37 cellular contexts compared by ENCODE assay signal in the genomic region with DNA sequence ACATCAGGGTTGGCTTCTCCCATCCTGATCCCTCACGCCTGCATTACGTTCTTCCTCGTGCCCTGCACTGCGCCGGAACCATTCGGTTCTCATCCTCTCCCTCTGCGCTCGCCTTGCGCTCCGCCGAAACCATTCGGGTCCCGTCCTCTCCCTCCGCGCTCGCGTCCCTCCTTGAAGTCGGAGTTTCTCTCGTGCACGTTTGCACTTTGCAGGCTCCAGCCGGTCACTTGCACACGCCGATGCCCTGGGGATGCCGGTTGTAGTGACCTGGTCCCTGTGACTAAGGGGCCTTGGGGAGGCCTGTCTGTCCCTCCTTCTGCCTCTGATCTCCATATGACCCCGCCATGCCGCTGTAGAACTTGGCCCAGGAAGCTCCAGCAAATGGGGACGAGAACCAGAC.
"Had no signal": no experiment of that assay in that cellular context is flagged by ENCODE, and none has a peak within 500 bp of the region (broad histone marks: within the 10 kb centered on the region; RNA-seq: fewer than 3 reads in every experiment).

No MANE protein-coding gene starts in this region.

- H3K4me1 Mint-ChIP-seq: activated CD4-positive, alpha-beta T cell treated with anti-CD3 and anti-CD28 coated beads for 36 hours; activated CD4-positive, alpha-beta T cell treated with anti-CD3 and anti-CD28 coated beads, Interleukin-2, amount 10 ng/mL, durations not matched to agents 7 days and 5 days had no signal

- H3K27me3 Mint-ChIP-seq: activated CD4-positive, alpha-beta T cell treated with anti-CD3 and anti-CD28 coated beads, Interleukin-2, amount 10 ng/mL, durations not matched to agents 7 days and 5 days had no signal

- H3K9me3 Mint-ChIP-seq: activated CD4-positive, alpha-beta T cell treated with anti-CD3 and anti-CD28 coated beads, Interleukin-2, amount 10 ng/mL, durations not matched to agents 7 days and 5 days; activated naive CD4-positive, alpha-beta T cell treated with anti-CD3 and anti-CD28 coated beads for 36 hours; activated T-cell treated with anti-CD3 and anti-CD28 coated beads, Interleukin-2, amount 50 U/mL, for 24 hours; T-helper 2 cell treated with Interferon-gamma antibody and Interleukin-4, amounts not matched to agents 5 μg/mL and 100 μg/mL, for 36 hours had no signal

- H3K27ac ChIP-seq: adrenal gland, body of pancreas, breast epithelium, Peyer's patch, SJSA1 had no signal

- H3K4me2 ChIP-seq: SK-N-SH had no signal

- FAIRE-seq: astrocyte, TTC549 had no signal

- H3K27me3 ChIP-seq: adrenal gland, MG63, Peyer's patch had no signal

- DNase-seq: activated CD4-positive, alpha-beta T cell treated with anti-CD3 and anti-CD28 coated beads for 36 hours; activated CD4-positive, alpha-beta T cell treated with anti-CD3 and anti-CD28 coated beads, Interleukin-2, amount 10 ng/mL, durations not matched to agents 7 days and 5 days; activated CD4-positive, alpha-beta T cell treated with anti-CD3 and anti-CD28 coated beads, Interleukin-2, amount 50 U/mL, for 48 hours; activated CD8-positive, alpha-beta T cell treated with anti-CD3 and anti-CD28 coated beads, Interleukin-2, amount 10 ng/mL, durations not matched to agents 7 days and 5 days; activated gamma-delta T cell treated with Interleukin-2 at 50 U/mL for 16 hours; activated naive CD4-positive, alpha-beta T cell treated with anti-CD3 and anti-CD28 coated beads for 36 hours; activated T-cell treated with anti-CD3 and anti-CD28 coated beads, Interleukin-2, amount 50 U/mL, for 24 hours; adrenal gland; body of pancreas; caudate nucleus; cerebellar nuclear complex; Kasumi-1; MG63; MV-4-11; NCI-H1092; NCI-H1436 treated with DMSO at 0.1 percent for 48 hours; NCI-H1694 treated with DMSO at 0.1 percent for 48 hours; NCI-H2029; NCI-H2107; NCI-H2171; NCI-H510A; NCI-H526; NCI-H748 treated with DMSO at 0.1 percent for 48 hours; NK-92 treated with Interleukin-12 subunit alpha and Interleukin-12 subunit beta, amount 100 ng/mL, for 24 hours; PC-3; Peyer's patch; RPMI8226; SHP77 treated with DMSO at 0.1 percent for 48 hours; SK-N-SH had no signal

- H3K9ac ChIP-seq: SK-N-SH had no signal

- H3K27ac Mint-ChIP-seq: activated CD4-positive, alpha-beta T cell treated with anti-CD3 and anti-CD28 coated beads for 36 hours; activated CD4-positive, alpha-beta T cell treated with anti-CD3 and anti-CD28 coated beads, Interleukin-2, amount 10 ng/mL, durations not matched to agents 7 days and 5 days; activated CD8-positive, alpha-beta T cell treated with anti-CD3 and anti-CD28 coated beads, Interleukin-2, amount 10 ng/mL, durations not matched to agents 7 days and 5 days; activated naive CD4-positive, alpha-beta T cell treated with anti-CD3 and anti-CD28 coated beads for 36 hours; activated naive CD4-positive, alpha-beta T cell treated with anti-CD3 and anti-CD28 coated beads, Interleukin-2, amount 50 U/mL, for 72 hours; activated T-cell treated with anti-CD3 and anti-CD28 coated beads, Interleukin-2, amount 50 U/mL, for 24 hours; T-helper 1 cell treated with Interleukin-12 subunit alpha and Interleukin-12 subunit beta and Interleukin-4 antibody, amounts not matched to agents 30 μg/mL and 1 μg/mL, for 36 hours; T-helper 2 cell treated with Interferon-gamma antibody and Interleukin-4, amounts not matched to agents 5 μg/mL and 100 μg/mL, for 36 hours had no signal

- H3K9me3 ChIP-seq: adrenal gland, body of pancreas, MG63, Peyer's patch, SJSA1, SK-N-SH had no signal

- H3K4me3 ChIP-seq: adrenal gland, body of pancreas, breast epithelium, MG63, Peyer's patch, SJSA1 had no signal

- H3K4me3 Mint-ChIP-seq: activated CD4-positive, alpha-beta T cell treated with anti-CD3 and anti-CD28 coated beads for 36 hours; activated CD4-positive, alpha-beta T cell treated with anti-CD3 and anti-CD28 coated beads, Interleukin-2, amount 10 ng/mL, durations not matched to agents 7 days and 5 days; activated CD8-positive, alpha-beta T cell treated with anti-CD3 and anti-CD28 coated beads, Interleukin-2, amount 10 ng/mL, durations not matched to agents 7 days and 5 days; activated naive CD4-positive, alpha-beta T cell treated with anti-CD3 and anti-CD28 coated beads for 36 hours; activated T-cell treated with anti-CD3 and anti-CD28 coated beads, Interleukin-2, amount 50 U/mL, for 24 hours; T-helper 1 cell treated with Interleukin-12 subunit alpha and Interleukin-12 subunit beta and Interleukin-4 antibody, amounts not matched to agents 30 μg/mL and 1 μg/mL, for 36 hours; T-helper 2 cell treated with Interferon-gamma antibody and Interleukin-4, amounts not matched to agents 5 μg/mL and 100 μg/mL, for 36 hours had no signal

- H3K4me1 ChIP-seq: adrenal gland, body of pancreas, breast epithelium, Peyer's patch, SJSA1 had no signal

- H3K36me3 ChIP-seq: adrenal gland, breast epithelium, MG63, Peyer's patch, SJSA1 had no signal

- ATAC-seq: activated CD4-positive, alpha-beta T cell treated with anti-CD3 and anti-CD28 coated beads for 36 hours; activated CD4-positive, CD25-positive, alpha-beta regulatory T cell treated with anti-CD3 and anti-CD28 coated beads, Interleukin-2, amount 50 U/mL, for 24 hours; activated CD8-positive, alpha-beta T cell treated with anti-CD3 and anti-CD28 coated beads, Interleukin-2, amount 10 ng/mL, durations not matched to agents 7 days and 5 days; activated naive CD4-positive, alpha-beta T cell treated with anti-CD3 and anti-CD28 coated beads, Interleukin-2, amount 50 U/mL, for 72 hours; body of pancreas; PC-3 had no signal
